ENCODE assay signal across 7 cellular contexts in the genomic region with DNA sequence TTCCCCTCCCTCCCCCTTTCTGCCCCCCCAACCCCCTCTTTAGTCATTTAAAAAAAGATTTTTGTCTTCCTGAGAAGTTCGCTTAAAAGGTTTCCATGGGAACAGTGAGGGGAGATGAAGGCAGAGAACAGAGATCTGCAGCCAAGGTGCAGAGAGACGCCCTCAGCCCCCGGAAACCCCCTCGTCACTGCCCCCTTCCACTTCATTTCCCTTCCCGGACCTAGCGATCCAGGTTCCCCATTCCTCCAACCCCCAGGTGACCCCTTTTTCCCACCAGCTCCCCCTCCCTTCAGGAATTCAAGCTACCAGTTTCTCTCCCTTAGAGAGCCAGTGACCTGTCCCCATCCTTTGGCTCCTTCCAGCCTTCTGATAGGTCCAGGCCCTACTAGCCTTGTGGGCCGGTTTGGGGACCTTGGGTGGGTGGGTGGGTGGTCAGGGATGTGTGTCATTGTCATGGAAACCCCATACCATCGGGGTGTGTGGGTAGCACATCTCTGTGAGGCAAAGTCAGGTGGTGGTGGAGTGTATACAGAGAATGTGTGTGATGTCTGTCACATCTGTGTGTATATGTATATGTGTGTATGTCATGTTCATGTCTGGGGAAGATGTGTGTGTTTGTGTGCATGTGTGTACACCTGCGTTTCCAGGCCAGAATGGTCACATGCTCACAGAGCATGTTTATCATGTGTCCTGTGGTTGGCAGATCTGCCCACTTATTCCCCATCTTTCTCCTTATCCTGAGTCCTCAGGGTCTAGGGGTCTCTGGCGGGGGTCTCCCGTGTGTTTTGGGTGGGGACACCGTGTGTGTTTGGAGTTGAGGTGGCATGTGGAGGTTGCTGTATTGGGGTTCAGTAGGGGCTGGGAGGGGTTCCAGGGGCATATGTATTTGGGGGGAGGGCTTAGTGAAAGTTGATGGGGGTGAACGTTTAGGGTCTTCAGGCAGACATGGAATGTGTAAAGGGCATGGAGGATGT. TPM values are rescaled to one million over a fixed set of nuclear protein-coding genes. Genes with fewer than 3 reads are reported as not detected.
DNase-seq lines count a peak whose midpoint lies in the region; ATAC-seq, FAIRE-seq and TF ChIP-seq lines count a peak whose summit lies in the region.

No MANE protein-coding gene starts in this region.

- H3K4me3 ChIP-seq in GM23248 (peak overlapping the region; percentile 89), SK-N-SH (ENCODE audit: low read depth in 2 of 2, low read length in 1 of 2) (peak overlapping the region; percentile 73 to 75), H1 (ENCODE audit: extremely low read depth in 1 of 4, insufficient read depth in 2 of 4, low read depth in 3 of 4, low read length in 4 of 4) (peak overlapping the region; percentile 47 to 77 (median 58)), neuron (ENCODE audit: low read length) (peak overlapping the region; percentile 62)

- CTCF ChIA-PET in SK-N-SH (lab: Yijun Ruan, JAX), result interaction anchor here (0.6 to 2.7 kb wide), 21 partner anchors 9 to 165 kb away, joined by 3 to 22 read pairs (median 5); a partner anchor contains a TSS
- CTCF ChIA-PET in H1 (lab: Charles Lee; ENCODE audit: partially characterized antibody), result interaction anchor here (1.0 to 4.4 kb wide), 11 partner anchors 11 to 179 kb away, joined by 3 to 37 read pairs (median 4); a partner anchor contains a TSS

- H3K27me3 ChIP-seq in GM23248 (replicated peaks; ENCODE audit: insufficient read depth), result no peaks in the 10 kb centered on the region
- no peaks in the 10 kb centered on the region for H3K27me3 ChIP-seq in SK-N-SH (ENCODE audit: insufficient read depth)
- no peaks in the 10 kb centered on the region for H3K27me3 ChIP-seq in H1 (replicated peaks in 1 of 4; ENCODE audit: control insufficient read depth in 3 of 4, extremely low read depth in 1 of 4, insufficient read depth in 3 of 4, low read length in 3 of 4)
- no peaks in the 10 kb centered on the region for H3K27me3 ChIP-seq in neuron (ENCODE audit: insufficient read depth, low read length)

- H3K79me2 ChIP-seq in GM23248 (ENCODE audit: insufficient read depth), result peaks cover 70% of the 10 kb centered on the region
- peaks cover 33% of the 10 kb centered on the region for H3K79me2 ChIP-seq in SK-N-SH (ENCODE audit: insufficient read depth)
- peaks cover 13 to 67% of the 10 kb centered on the region in 2 experiments for H3K79me2 ChIP-seq in H1 (ENCODE audit: control insufficient read depth in 1 of 2, insufficient read depth in 2 of 2, low read length in 2 of 2)

- H3K4me2 ChIP-seq in GM23248 (ENCODE audit: unreplicated experiment) (peak overlapping the region; percentile 87), SK-N-SH (peak overlapping the region; percentile 93), H1 (ENCODE audit: insufficient read depth in 1 of 2, low read depth in 2 of 2, low read length in 2 of 2) (peak overlapping the region; percentile 83 to 87)

- H2BK15ac ChIP-seq in H1 (ENCODE audit: low read length), result peak overlapping the region; percentile 46; the same call in 1 of the 2 replicates

- no peaks in the 10 kb centered on the region for H3K9me2 ChIP-seq in GM23248 (ENCODE audit: insufficient read depth)
- H3K9me2 ChIP-seq in SK-N-SH, result no peaks in the 10 kb centered on the region

- H2BK12ac ChIP-seq in H1 (ENCODE audit: low read depth, low read length), result peak overlapping the region; percentile 62; the same call in 1 of the 2 replicates

- no peak overlapping the region for H3K14ac ChIP-seq in H1 (ENCODE audit: insufficient read length)

- peaks cover 14% of the 10 kb centered on the region for H3K79me1 ChIP-seq in H1 (ENCODE audit: low read depth, low read length)

- H4K91ac ChIP-seq in H1 (replicated peaks; ENCODE audit: insufficient read length, low read length), result peak overlapping the region; percentile 59

- H3K18ac ChIP-seq in H1 (ENCODE audit: extremely low read depth, low read length), result no peak overlapping the region

- peaks cover 44% of the 10 kb centered on the region for H3F3A ChIP-seq in GM23248 (ENCODE audit: insufficient read depth)
- peaks cover 23% of the 10 kb centered on the region for H3F3A ChIP-seq in SK-N-SH (replicated peaks; ENCODE audit: insufficient read depth)

- no peak overlapping the region for H2BK120ac ChIP-seq in H1 (replicated peaks; ENCODE audit: low read depth, low read length)

- TF ChIP-seq RAD21 in SK-N-SH (IDR thresholded peaks at IDR 0.05; ENCODE audit: low read length) (no peak), H1 (IDR thresholded peaks at IDR 0.05 in 1 of 2, conservative IDR thresholded peaks at IDR 0.05 in 1 of 2; ENCODE audit: low read depth in 2 of 2, low read length in 2 of 2) (no peak)

- no peak overlapping the region for H3K23ac ChIP-seq in H1 (ENCODE audit: insufficient read length)

- in situ Hi-C loops in GM23248 (cut with MboI), result no loop called here

- H3K9ac ChIP-seq in GM23248 (peak overlapping the region; percentile 87), SK-N-SH (peak overlapping the region; percentile 89; the same call in 1 of the 2 replicates), H1 (replicated peaks in 1 of 4; ENCODE audit: extremely low read depth in 1 of 4, low read depth in 3 of 4, low read length in 3 of 4) (no peak overlapping the region)

- H2BK5ac ChIP-seq in H1 (ENCODE audit: low read depth, low read length), result 0 out of 2 replicates have a peak overlapping the region, but pooled peaks have one; percentile 30

- peak overlapping the region; percentile 94 for H2AK5ac ChIP-seq in H1 (ENCODE audit: low read depth, low read length)

- DNase-seq in GM23248 (peak; percentile 62), SK-N-SH (peak; percentile 46), H1 (ENCODE audit: low read depth in 1 of 2, low spot score in 2 of 2) (no peak)

- H4K5ac ChIP-seq in H1 (ENCODE audit: insufficient read length, low read depth, low read length), result no peak overlapping the region

- no peak for TF ChIP-seq EP300 in SK-N-SH (IDR thresholded peaks at IDR 0.05; ENCODE audit: borderline replicate concordance in 1 of 2, low read depth in 1 of 2, low read length in 1 of 2)
- TF ChIP-seq EP300 in H1 (IDR thresholded peaks at IDR 0.05; ENCODE audit: borderline replicate concordance in 1 of 2, low read depth in 2 of 2, low read length in 2 of 2), result no peak

- H3K4ac ChIP-seq in H1 (replicated peaks; ENCODE audit: insufficient read length, low read depth, low read length), result no peak overlapping the region

- H3K4me1 ChIP-seq in GM23248 (ENCODE audit: insufficient read depth) (peaks cover 22% of the 10 kb centered on the region), SK-N-SH (ENCODE audit: control insufficient read depth in 1 of 2, insufficient read depth in 2 of 2, low read depth in 1 of 2, low read length in 1 of 2) (peaks cover 25 to 53% of the 10 kb centered on the region in 2 experiments), H1 (replicated peaks in 1 of 4; ENCODE audit: control insufficient read depth in 3 of 4, insufficient read depth in 4 of 4, low read length in 3 of 4) (peaks cover 11 to 43% (median 19%) of the 10 kb centered on the region in 4 experiments), neuron (ENCODE audit: insufficient read depth, low read length) (peaks cover 67% of the 10 kb centered on the region)

- ATAC-seq in HG02885 (IDR thresholded peaks at IDR 0.05; ENCODE audit: poor library complexity, unreplicated experiment), result no peak
- ATAC-seq in GM19023 (IDR thresholded peaks at IDR 0.05; ENCODE audit: unreplicated experiment), result no peak
- no peak for ATAC-seq in GM18505 (IDR thresholded peaks at IDR 0.05; ENCODE audit: unreplicated experiment)

- no peaks in the 10 kb centered on the region for H4K20me1 ChIP-seq in GM23248 (ENCODE audit: insufficient read depth)
- no peaks in the 10 kb centered on the region; the same call in 1 of the 2 replicates for H4K20me1 ChIP-seq in SK-N-SH (ENCODE audit: insufficient read depth)
- H4K20me1 ChIP-seq in H1 (replicated peaks in 1 of 2; ENCODE audit: control insufficient read depth in 1 of 2, insufficient read depth in 2 of 2, low read length in 2 of 2), result peaks cover 0 to 9% of the 10 kb centered on the region in 2 experiments

- peaks cover 26% of the 10 kb centered on the region for H3K23me2 ChIP-seq in H1 (ENCODE audit: low read depth, low read length)

- H3K9me3 ChIP-seq in GM23248 (ENCODE audit: low read depth) (no peaks in the 10 kb centered on the region), SK-N-SH (no peaks in the 10 kb centered on the region), H1 (ENCODE audit: insufficient read depth in 2 of 2, low read depth in 1 of 2, low read length in 1 of 2) (no peaks in the 10 kb centered on the region), neuron (ENCODE audit: low read length) (no peaks in the 10 kb centered on the region)

- peak overlapping the region; percentile 75 for H2AFZ ChIP-seq in GM23248
- H2AFZ ChIP-seq in SK-N-SH (ENCODE audit: low read depth), result peak overlapping the region; percentile 75; the same call in 1 of the 2 replicates
- no peak overlapping the region for H2AFZ ChIP-seq in H1 (ENCODE audit: low read length)
- H2AFZ ChIP-seq in neuron (ENCODE audit: low read depth, low read length), result no peak overlapping the region

- POLR2A ChIA-PET in SK-N-SH (lab: Yijun Ruan, JAX), result interaction anchor here (1.3 kb wide), 1 partner anchor 27 kb away, joined by 3 read pairs; a partner anchor contains a TSS
- POLR2A ChIA-PET in H1 (lab: Charles Lee; ENCODE audit: partially characterized antibody), result interaction anchor here (0.6 to 3.6 kb wide), 13 partner anchors 8 to 331 kb away, joined by 3 to 23 read pairs (median 5); a partner anchor contains a TSS

- H3K36me3 ChIP-seq in GM23248 (ENCODE audit: low read depth) (no peaks in the 10 kb centered on the region), SK-N-SH (replicated peaks in 1 of 2; ENCODE audit: control insufficient read depth in 1 of 2, insufficient read depth in 2 of 2, low read length in 1 of 2) (no peaks in the 10 kb centered on the region), H1 (ENCODE audit: control insufficient read depth in 2 of 4, insufficient read depth in 4 of 4, low read length in 3 of 4) (peaks cover 0 to 11% (median 8%) of the 10 kb centered on the region in 4 experiments; a peak in 5 of 8 replicates), neuron (ENCODE audit: insufficient read depth, low read length) (peaks cover 4% of the 10 kb centered on the region)

- no peak overlapping the region for H2BK20ac ChIP-seq in H1 (ENCODE audit: low read length)

- H4K8ac ChIP-seq in H1 (ENCODE audit: extremely low read depth, insufficient read depth, low read length), result no peak overlapping the region

- TF ChIP-seq POLR2A in H1 (IDR thresholded peaks at IDR 0.05; ENCODE audit: control extremely low read depth in 1 of 2, low read depth in 2 of 2, low read length in 2 of 2) (no peak), GM18505 (IDR thresholded peaks at IDR 0.05; ENCODE audit: borderline replicate concordance, extremely low read depth, insufficient read depth, insufficient read length) (no peak)

- H3K56ac ChIP-seq in H1 (replicated peaks; ENCODE audit: insufficient read length, low read depth, low read length), result no peak overlapping the region

- H3K27ac ChIP-seq in GM23248 (peak overlapping the region; percentile 86), SK-N-SH (ENCODE audit: low read depth in 2 of 2, low read length in 1 of 2) (peak overlapping the region; percentile 89 to 90), H1 (ENCODE audit: low read depth, low read length) (no peak overlapping the region; the same call in 1 of the 2 replicates)

- no peak for FAIRE-seq in H1 (lab: Jason Lieb, UNC)

- 1 to 3% methylated on average over 13 of the region's 13 CpGs for WGBS in GM23248 (ENCODE audit: low coverage in 1 of 2, low lambda C conversion rate in 2 of 2, missing lambda C conversion rate in 2 of 2), 2 experiments
- 3% methylated on average over 13 of the region's 13 CpGs for WGBS in SK-N-SH (ENCODE audit: low lambda C conversion rate)
- whole genome bisulfite sequencing in H1 (ENCODE audit: extremely low coverage in 1 of 2, insufficient coverage in 1 of 2, insufficient read length in 1 of 2, insufficient replicate concordance in 2 of 2, low coverage in 1 of 2, low lambda C conversion rate in 2 of 2, missing lambda C conversion rate in 1 of 2), 2 experiments, result 21% methylated on average over 9 of the region's 13 CpGs; no CpG with 5 or more reads in 1 of the 2 experiments

- TF ChIP-seq CTCF in SK-N-SH (IDR thresholded peaks at IDR 0.05), result no peak
- no peak for TF ChIP-seq CTCF in H1 (IDR thresholded peaks at IDR 0.05; ENCODE audit: control extremely low read depth in 1 of 3, insufficient read depth in 1 of 3, low read depth in 1 of 3, low read length in 3 of 3)

RNA-seq across cellular contexts. Expression of a gene that starts 7.0 kb away (rescaled TPM):
- total RNA-seq in GM23248 (2014; rRNA removed; shearing (Covaris generic)), result 2.8 and 3.7 TPM in 2 replicates
- polyA plus RNA-seq in GM23248 (2016; fragmentation: Nextera tagmentation; extraction: Ambion mirVana) (0.42 and 0.65 TPM in 2 replicates), SK-N-SH (2012; rRNA removed) (5.9 and 8.8 TPM in 2 replicates), H1 (2011; rRNA removed) (31.0 and 66.9 TPM in 2 replicates)
- polyA plus RNA-seq in SK-N-SH (2012; cell fraction: cytosol; rRNA removed), result 3.2 and 3.9 TPM in 2 replicates
- 38.1 and 40.3 TPM in 2 replicates for polyA plus RNA-seq in SK-N-SH (2012; cell fraction: nucleus; rRNA removed)
- 101 and 109 TPM in 2 replicates for total RNA-seq in H1 (2021; fragmentation: NEBNext Ultra II Directional; extraction: Animal tissue kit (Norgen Biotek cat#: 25700))
- polyA plus RNA-seq in H1 (2011; cell fraction: cytosol; rRNA removed), result 35.6 TPM
- 445 TPM for polyA plus RNA-seq in H1 (2011; cell fraction: nucleus; rRNA removed)
- polyA plus RNA-seq in H1 (2012, experiment 1 of 2), result 130 to 242 TPM (median 155 TPM) in 4 replicates
- 34.0 TPM for polyA plus RNA-seq in H1 (2012, experiment 2 of 2)
- 54.0 TPM for polyA plus RNA-seq in H1 (2013, experiment 1 of 2)
- 61.4 TPM for polyA plus RNA-seq in H1 (2013, experiment 2 of 2)
- 34.2 and 41.9 TPM in 2 replicates for polyA minus RNA-seq in H1 (2011; rRNA and poly(A)+ RNA removed)
- 25.0 TPM for polyA minus RNA-seq in H1 (2011; cell fraction: cytosol; rRNA and poly(A)+ RNA removed)
- 79.5 TPM for polyA minus RNA-seq in H1 (2011; cell fraction: nucleus; rRNA and poly(A)+ RNA removed)

RNA-seq across cellular contexts. Expression of a gene that starts 9.0 kb away (rescaled TPM):
- total RNA-seq in GM23248 (2014; rRNA removed; shearing (Covaris generic)), result 197 and 204 TPM in 2 replicates
- polyA plus RNA-seq in GM23248 (2016; fragmentation: Nextera tagmentation; extraction: Ambion mirVana), result 397 and 404 TPM in 2 replicates
- polyA plus RNA-seq in SK-N-SH (2012; rRNA removed), result 349 and 444 TPM in 2 replicates
- polyA plus RNA-seq in SK-N-SH (2012; cell fraction: cytosol; rRNA removed), result 337 and 359 TPM in 2 replicates
- 318 and 652 TPM in 2 replicates for polyA plus RNA-seq in SK-N-SH (2012; cell fraction: nucleus; rRNA removed)
- total RNA-seq in H1 (2021; fragmentation: NEBNext Ultra II Directional; extraction: Animal tissue kit (Norgen Biotek cat#: 25700)), result 297 and 315 TPM in 2 replicates
- 460 and 671 TPM in 2 replicates for polyA plus RNA-seq in H1 (2011; rRNA removed)
- polyA plus RNA-seq in H1 (2011; cell fraction: cytosol; rRNA removed), result 337 TPM
- 468 TPM for polyA plus RNA-seq in H1 (2011; cell fraction: nucleus; rRNA removed)
- 398 to 459 TPM (median 420 TPM) in 4 replicates for polyA plus RNA-seq in H1 (2012, experiment 1 of 2)
- polyA plus RNA-seq in H1 (2012, experiment 2 of 2), result 679 TPM
- polyA plus RNA-seq in H1 (2013, experiment 1 of 2), result 486 TPM
- polyA plus RNA-seq in H1 (2013, experiment 2 of 2), result 464 TPM
- 124 and 127 TPM in 2 replicates for polyA minus RNA-seq in H1 (2011; rRNA and poly(A)+ RNA removed)
- 103 TPM for polyA minus RNA-seq in H1 (2011; cell fraction: cytosol; rRNA and poly(A)+ RNA removed)
- polyA minus RNA-seq in H1 (2011; cell fraction: nucleus; rRNA and poly(A)+ RNA removed), result 92.0 TPM

RNA-seq across cellular contexts. Expression of a gene that starts 16.1 kb away (rescaled TPM):
- total RNA-seq in GM23248 (2014; rRNA removed; shearing (Covaris generic)), result 39.8 and 44.9 TPM in 2 replicates
- 24.5 TPM in 2 replicates for polyA plus RNA-seq in GM23248 (2016; fragmentation: Nextera tagmentation; extraction: Ambion mirVana)
- 48.7 and 59.0 TPM in 2 replicates for polyA plus RNA-seq in SK-N-SH (2012; rRNA removed)
- 17.7 and 25.5 TPM in 2 replicates for polyA plus RNA-seq in SK-N-SH (2012; cell fraction: cytosol; rRNA removed)
- polyA plus RNA-seq in SK-N-SH (2012; cell fraction: nucleus; rRNA removed), result 250 and 323 TPM in 2 replicates
- total RNA-seq in H1 (2021; fragmentation: NEBNext Ultra II Directional; extraction: Animal tissue kit (Norgen Biotek cat#: 25700)), result 45.4 and 47.3 TPM in 2 replicates
- 78.6 and 109 TPM in 2 replicates for polyA plus RNA-seq in H1 (2011; rRNA removed)
- 65.5 TPM for polyA plus RNA-seq in H1 (2011; cell fraction: cytosol; rRNA removed)
- 507 TPM for polyA plus RNA-seq in H1 (2011; cell fraction: nucleus; rRNA removed)
- 56.3 to 75.9 TPM (median 63.4 TPM) in 4 replicates for polyA plus RNA-seq in H1 (2012, experiment 1 of 2)
- 55.0 TPM for polyA plus RNA-seq in H1 (2012, experiment 2 of 2)
- 46.2 TPM for polyA plus RNA-seq in H1 (2013, experiment 1 of 2)
- 40.2 TPM for polyA plus RNA-seq in H1 (2013, experiment 2 of 2)
- polyA minus RNA-seq in H1 (2011; rRNA and poly(A)+ RNA removed), result 17.8 and 27.1 TPM in 2 replicates
- 11.4 TPM for polyA minus RNA-seq in H1 (2011; cell fraction: cytosol; rRNA and poly(A)+ RNA removed)
- 27.5 TPM for polyA minus RNA-seq in H1 (2011; cell fraction: nucleus; rRNA and poly(A)+ RNA removed)

RNA-seq across cellular contexts. Expression of a gene that starts 27.5 kb away (rescaled TPM):
- 2.0 and 3.5 TPM in 2 replicates for total RNA-seq in GM23248 (2014; rRNA removed; shearing (Covaris generic))
- polyA plus RNA-seq in GM23248 (2016; fragmentation: Nextera tagmentation; extraction: Ambion mirVana) (7.0 and 7.3 TPM in 2 replicates), SK-N-SH (2012; rRNA removed) (5.7 and 5.9 TPM in 2 replicates), H1 (2011; rRNA removed) (15.1 and 16.9 TPM in 2 replicates)
- 4.4 and 5.3 TPM in 2 replicates for polyA plus RNA-seq in SK-N-SH (2012; cell fraction: cytosol; rRNA removed)
- polyA plus RNA-seq in SK-N-SH (2012; cell fraction: nucleus; rRNA removed), result 17.4 and 20.9 TPM in 2 replicates
- 20.2 and 25.0 TPM in 2 replicates for total RNA-seq in H1 (2021; fragmentation: NEBNext Ultra II Directional; extraction: Animal tissue kit (Norgen Biotek cat#: 25700))
- polyA plus RNA-seq in H1 (2011; cell fraction: cytosol; rRNA removed), result 17.9 TPM
- 54.7 TPM for polyA plus RNA-seq in H1 (2011; cell fraction: nucleus; rRNA removed)
- polyA plus RNA-seq in H1 (2012, experiment 1 of 2), result 28.1 to 36.7 TPM (median 31.7 TPM) in 4 replicates
- 23.3 TPM for polyA plus RNA-seq in H1 (2012, experiment 2 of 2)
- polyA plus RNA-seq in H1 (2013, experiment 1 of 2), result 12.5 TPM
- 13.7 TPM for polyA plus RNA-seq in H1 (2013, experiment 2 of 2)
- polyA minus RNA-seq in H1 (2011; rRNA and poly(A)+ RNA removed), result 24.1 and 24.3 TPM in 2 replicates
- 17.0 TPM for polyA minus RNA-seq in H1 (2011; cell fraction: cytosol; rRNA and poly(A)+ RNA removed)
- polyA minus RNA-seq in H1 (2011; cell fraction: nucleus; rRNA and poly(A)+ RNA removed), result 9.4 TPM

RNA-seq across cellular contexts. Expression of a gene that starts 35.3 kb away (rescaled TPM):
- total RNA-seq in GM23248 (2014; rRNA removed; shearing (Covaris generic)), result 14.4 and 14.5 TPM in 2 replicates
- polyA plus RNA-seq in GM23248 (2016; fragmentation: Nextera tagmentation; extraction: Ambion mirVana) (3.9 and 4.0 TPM in 2 replicates), SK-N-SH (2012; rRNA removed) (29.6 and 35.9 TPM in 2 replicates), H1 (2011; rRNA removed) (46.6 and 60.9 TPM in 2 replicates)
- polyA plus RNA-seq in SK-N-SH (2012; cell fraction: cytosol; rRNA removed), result 13.6 and 23.2 TPM in 2 replicates
- polyA plus RNA-seq in SK-N-SH (2012; cell fraction: nucleus; rRNA removed), result 40.0 and 48.8 TPM in 2 replicates
- 64.3 and 69.3 TPM in 2 replicates for total RNA-seq in H1 (2021; fragmentation: NEBNext Ultra II Directional; extraction: Animal tissue kit (Norgen Biotek cat#: 25700))
- polyA plus RNA-seq in H1 (2011; cell fraction: cytosol; rRNA removed), result 68.7 TPM
- 85.7 TPM for polyA plus RNA-seq in H1 (2011; cell fraction: nucleus; rRNA removed)
- 57.7 to 66.0 TPM (median 62.9 TPM) in 4 replicates for polyA plus RNA-seq in H1 (2012, experiment 1 of 2)
- polyA plus RNA-seq in H1 (2012, experiment 2 of 2), result 42.3 TPM
- 45.5 TPM for polyA plus RNA-seq in H1 (2013, experiment 1 of 2)
- polyA plus RNA-seq in H1 (2013, experiment 2 of 2), result 44.5 TPM
- 47.9 and 58.8 TPM in 2 replicates for polyA minus RNA-seq in H1 (2011; rRNA and poly(A)+ RNA removed)
- 40.5 TPM for polyA minus RNA-seq in H1 (2011; cell fraction: cytosol; rRNA and poly(A)+ RNA removed)
- 41.0 TPM for polyA minus RNA-seq in H1 (2011; cell fraction: nucleus; rRNA and poly(A)+ RNA removed)

Comparison
In these comparisons a context has a peak if more than half of its experiments do, and no peak if none do; other contexts are left out.
1. DNase-seq: peak in GM23248 (single experiment) and SK-N-SH (single experiment); none in H1 (0 of 2).
2. H2AFZ ChIP-seq: peak in GM23248 (single experiment) and SK-N-SH (single experiment); none in H1 (single experiment) and neuron (single experiment).
3. H3K9ac ChIP-seq: peak in GM23248 (single experiment) and SK-N-SH (single experiment); none in H1 (0 of 4).
4. Peak in every context shown above with its lines, with median percentiles within 50 percentile points of each other: H3K4me2 ChIP-seq and H3K4me3 ChIP-seq.